Comparison of ENCODE assay signal across 7 cellular contexts in the genomic region with DNA sequence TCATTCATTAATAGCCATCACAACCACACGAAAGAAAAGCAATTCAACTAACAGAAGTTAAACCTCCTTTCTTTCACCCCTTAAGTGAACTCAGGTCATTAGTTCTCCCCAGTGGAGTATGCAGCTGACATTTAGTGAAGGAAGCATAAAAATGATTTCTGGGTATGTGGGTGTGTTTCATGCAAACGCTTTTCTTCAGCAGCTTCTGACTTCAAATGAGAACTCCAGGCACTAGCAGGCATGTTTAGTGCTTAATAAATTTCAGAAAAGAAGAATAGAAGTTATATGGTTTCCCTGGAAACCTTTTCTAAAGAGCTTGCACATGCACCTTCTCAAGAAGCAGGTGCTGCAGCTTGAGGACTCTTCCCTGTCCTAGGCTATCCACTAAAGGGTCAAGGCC.
"Had no signal": no experiment of that assay in that cellular context is flagged by ENCODE, and none has a peak within 500 bp of the region (broad histone marks: within the 10 kb centered on the region; RNA-seq: fewer than 3 reads in every experiment).

No MANE protein-coding gene starts in this region.

- DNase-seq: H9, HCEC 1CT had no signal

- H3K27ac ChIP-seq: HL-60 had no signal

- H2AFZ ChIP-seq: GM23338 had no signal

- ATAC-seq: GM23338, HepG2 had no signal

- H3K4me3 ChIP-seq: GM23338 had no signal

- H3K4me2 ChIP-seq: GM23338 had no signal

- FAIRE-seq: H1, H54, HepG2 had no signal
